ENCODE assay signal across 1 cellular context in the genomic region with DNA sequence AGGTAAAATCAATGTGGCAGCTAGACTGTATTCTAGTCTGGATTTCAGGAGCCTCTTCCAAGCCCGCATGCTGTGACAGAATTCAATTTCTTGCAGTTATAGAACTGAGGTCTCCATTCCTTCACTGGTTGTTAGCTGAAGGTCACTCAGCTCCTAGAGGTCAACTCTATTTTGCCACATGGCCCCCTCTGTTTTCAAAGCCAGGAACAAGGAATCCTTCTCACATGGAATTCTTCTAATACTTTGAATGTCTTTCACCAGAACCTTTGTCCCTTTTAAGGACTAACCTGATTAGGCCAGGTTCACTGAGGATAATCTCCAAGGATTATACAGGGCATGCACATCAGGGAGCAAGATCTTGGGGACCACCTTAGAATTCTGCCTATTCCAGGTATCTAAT.
TF ChIP-seq lines count a peak whose summit lies in the region.

No MANE protein-coding gene starts in this region.

TF ChIP-seq in GM23338, 12 proteins besides CTCF, POLR2A, EP300 and RAD21 (continued from another document):
- TF ChIP-seq, protein P1, sequence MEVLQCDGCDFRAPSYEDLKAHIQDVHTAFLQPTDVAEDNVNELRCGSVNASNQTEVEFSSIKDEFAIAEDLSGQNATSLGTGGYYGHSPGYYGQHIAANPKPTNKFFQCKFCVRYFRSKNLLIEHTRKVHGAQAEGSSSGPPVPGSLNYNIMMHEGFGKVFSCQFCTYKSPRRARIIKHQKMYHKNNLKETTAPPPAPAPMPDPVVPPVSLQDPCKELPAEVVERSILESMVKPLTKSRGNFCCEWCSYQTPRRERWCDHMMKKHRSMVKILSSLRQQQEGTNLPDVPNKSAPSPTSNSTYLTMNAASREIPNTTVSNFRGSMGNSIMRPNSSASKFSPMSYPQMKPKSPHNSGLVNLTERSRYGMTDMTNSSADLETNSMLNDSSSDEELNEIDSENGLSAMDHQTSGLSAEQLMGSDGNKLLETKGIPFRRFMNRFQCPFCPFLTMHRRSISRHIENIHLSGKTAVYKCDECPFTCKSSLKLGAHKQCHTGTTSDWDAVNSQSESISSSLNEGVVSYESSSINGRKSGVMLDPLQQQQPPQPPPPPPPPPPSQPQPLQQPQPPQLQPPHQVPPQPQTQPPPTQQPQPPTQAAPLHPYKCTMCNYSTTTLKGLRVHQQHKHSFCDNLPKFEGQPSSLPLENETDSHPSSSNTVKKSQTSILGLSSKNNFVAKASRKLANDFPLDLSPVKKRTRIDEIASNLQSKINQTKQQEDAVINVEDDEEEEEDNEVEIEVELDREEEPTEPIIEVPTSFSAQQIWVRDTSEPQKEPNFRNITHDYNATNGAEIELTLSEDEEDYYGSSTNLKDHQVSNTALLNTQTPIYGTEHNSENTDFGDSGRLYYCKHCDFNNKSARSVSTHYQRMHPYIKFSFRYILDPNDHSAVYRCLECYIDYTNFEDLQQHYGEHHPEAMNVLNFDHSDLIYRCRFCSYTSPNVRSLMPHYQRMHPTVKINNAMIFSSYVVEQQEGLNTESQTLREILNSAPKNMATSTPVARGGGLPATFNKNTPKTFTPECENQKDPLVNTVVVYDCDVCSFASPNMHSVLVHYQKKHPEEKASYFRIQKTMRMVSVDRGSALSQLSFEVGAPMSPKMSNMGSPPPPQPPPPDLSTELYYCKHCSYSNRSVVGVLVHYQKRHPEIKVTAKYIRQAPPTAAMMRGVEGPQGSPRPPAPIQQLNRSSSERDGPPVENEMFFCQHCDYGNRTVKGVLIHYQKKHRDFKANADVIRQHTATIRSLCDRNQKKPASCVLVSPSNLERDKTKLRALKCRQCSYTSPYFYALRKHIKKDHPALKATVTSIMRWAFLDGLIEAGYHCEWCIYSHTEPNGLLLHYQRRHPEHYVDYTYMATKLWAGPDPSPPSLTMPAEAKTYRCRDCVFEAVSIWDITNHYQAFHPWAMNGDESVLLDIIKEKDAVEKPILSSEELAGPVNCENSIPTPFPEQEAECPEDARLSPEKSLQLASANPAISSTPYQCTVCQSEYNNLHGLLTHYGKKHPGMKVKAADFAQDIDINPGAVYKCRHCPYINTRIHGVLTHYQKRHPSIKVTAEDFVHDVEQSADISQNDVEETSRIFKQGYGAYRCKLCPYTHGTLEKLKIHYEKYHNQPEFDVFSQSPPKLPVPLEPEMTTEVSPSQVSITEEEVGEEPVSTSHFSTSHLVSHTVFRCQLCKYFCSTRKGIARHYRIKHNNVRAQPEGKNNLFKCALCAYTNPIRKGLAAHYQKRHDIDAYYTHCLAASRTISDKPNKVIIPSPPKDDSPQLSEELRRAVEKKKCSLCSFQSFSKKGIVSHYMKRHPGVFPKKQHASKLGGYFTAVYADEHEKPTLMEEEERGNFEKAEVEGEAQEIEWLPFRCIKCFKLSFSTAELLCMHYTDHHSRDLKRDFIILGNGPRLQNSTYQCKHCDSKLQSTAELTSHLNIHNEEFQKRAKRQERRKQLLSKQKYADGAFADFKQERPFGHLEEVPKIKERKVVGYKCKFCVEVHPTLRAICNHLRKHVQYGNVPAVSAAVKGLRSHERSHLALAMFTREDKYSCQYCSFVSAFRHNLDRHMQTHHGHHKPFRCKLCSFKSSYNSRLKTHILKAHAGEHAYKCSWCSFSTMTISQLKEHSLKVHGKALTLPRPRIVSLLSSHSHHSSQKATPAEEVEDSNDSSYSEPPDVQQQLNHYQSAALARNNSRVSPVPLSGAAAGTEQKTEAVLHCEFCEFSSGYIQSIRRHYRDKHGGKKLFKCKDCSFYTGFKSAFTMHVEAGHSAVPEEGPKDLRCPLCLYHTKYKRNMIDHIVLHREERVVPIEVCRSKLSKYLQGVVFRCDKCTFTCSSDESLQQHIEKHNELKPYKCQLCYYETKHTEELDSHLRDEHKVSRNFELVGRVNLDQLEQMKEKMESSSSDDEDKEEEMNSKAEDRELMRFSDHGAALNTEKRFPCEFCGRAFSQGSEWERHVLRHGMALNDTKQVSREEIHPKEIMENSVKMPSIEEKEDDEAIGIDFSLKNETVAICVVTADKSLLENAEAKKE (CRISPR knock-in tag; IDR thresholded peaks at IDR 0.05), result no peak
- TF ChIP-seq EZH2 (IDR thresholded peaks at IDR 0.05; ENCODE audit: low read depth, unreplicated experiment), result no peak
